7 cellular contexts compared by ENCODE assay signal in the genomic region with DNA sequence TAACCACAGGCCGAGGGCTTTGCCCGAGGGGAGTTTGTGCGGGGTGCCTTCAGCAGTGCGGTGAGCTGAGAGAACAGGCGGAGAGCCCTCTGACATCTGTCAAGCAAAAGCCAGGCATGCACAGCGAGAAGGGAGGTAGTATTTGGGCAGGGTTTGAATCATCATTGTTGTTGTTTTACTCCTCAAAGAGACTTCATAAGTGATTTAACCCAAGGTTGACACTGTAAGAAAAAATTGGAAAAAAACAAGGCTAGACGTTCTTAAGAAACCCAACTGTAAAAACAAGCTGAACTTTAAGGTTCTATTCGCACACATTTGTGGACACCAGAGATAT. TPM values are rescaled to one million over a fixed set of nuclear protein-coding genes. Genes with fewer than 3 reads are reported as not detected.
DNase-seq lines count a peak whose midpoint lies in the region; ATAC-seq and TF ChIP-seq lines count a peak whose summit lies in the region.

No MANE protein-coding gene starts in this region.

- H3K36me3 ChIP-seq in GM23248 (ENCODE audit: low read depth): no peaks in the 10 kb centered on the region
- H3K36me3 ChIP-seq in PC-9 (ENCODE audit: low read depth): no peaks in the 10 kb centered on the region
- no peaks in the 10 kb centered on the region for H3K36me3 ChIP-seq in skeletal muscle satellite cell (ENCODE audit: insufficient read depth, low read length)

- H3K27ac ChIP-seq in GM23248 (no peak overlapping the region), PC-9 (no peak overlapping the region)

- WGBS in GM23248 (ENCODE audit: low coverage in 1 of 2, low lambda C conversion rate in 2 of 2, missing lambda C conversion rate in 2 of 2), 2 experiments: 17 to 22% methylated on average over 8 of the region's 8 CpGs

- in situ Hi-C loops in GM23248 (cut with MboI): no loop called here

- no peaks in the 10 kb centered on the region for H4K20me1 ChIP-seq in GM23248 (ENCODE audit: insufficient read depth)
- H4K20me1 ChIP-seq in PC-9 (ENCODE audit: insufficient read depth): no peaks in the 10 kb centered on the region

- H3K9me3 ChIP-seq in GM23248 (ENCODE audit: low read depth): no peaks in the 10 kb centered on the region
- H3K9me3 ChIP-seq in PC-9 (ENCODE audit: insufficient read depth, low read depth): no peaks in the 10 kb centered on the region
- H3K9me3 ChIP-seq in skeletal muscle satellite cell (replicated peaks; ENCODE audit: low read length): no peaks in the 10 kb centered on the region

- H3K4me2 ChIP-seq in GM23248 (ENCODE audit: unreplicated experiment) (peak overlapping the region; percentile 96), PC-9 (peak overlapping the region; percentile 94), skeletal muscle satellite cell (ENCODE audit: low read length) (peak overlapping the region; percentile 95)

- no peak for TF ChIP-seq CTCF in PC-9 (conservative IDR thresholded peaks at IDR 0.05)
- no peak for TF ChIP-seq CTCF in fibroblast of villous mesenchyme (IDR thresholded peaks at IDR 0.05; ENCODE audit: insufficient read depth, low read depth, low read length)

- POLR2A ChIA-PET in PC-9 (lab: Charles Lee; ENCODE audit: unreplicated experiment): no interaction called here

- H3K9ac ChIP-seq in GM23248: no peak overlapping the region
- H3K9ac ChIP-seq in skeletal muscle satellite cell (ENCODE audit: low read depth, low read length): no peak overlapping the region

- H3K4me1 ChIP-seq in GM23248 (ENCODE audit: insufficient read depth): no peaks in the 10 kb centered on the region
- H3K4me1 ChIP-seq in PC-9 (replicated peaks; ENCODE audit: insufficient read depth): no peaks in the 10 kb centered on the region
- H3K4me1 ChIP-seq in skeletal muscle satellite cell (ENCODE audit: control insufficient read depth, insufficient read depth, low read length): peaks cover 9% of the 10 kb centered on the region

- BruUV-seq in PC-9 (replicated peaks; lab: Mats Ljungman, UMichigan): TSS peak; percentile 50

- H3K27me3 ChIP-seq in GM23248 (replicated peaks; ENCODE audit: insufficient read depth) (peaks cover 15% of the 10 kb centered on the region; the same call in 1 of the 2 replicates), PC-9 (ENCODE audit: insufficient read depth, low read depth) (no peaks in the 10 kb centered on the region), skeletal muscle satellite cell (ENCODE audit: control insufficient read depth, insufficient read depth, low read length) (peaks cover 16% of the 10 kb centered on the region)

- intact Hi-C loops in PC-9 (cut with micrococcal nuclease; ENCODE audit: unreplicated experiment): loop anchor here (10.0 kb wide), 1 partner anchor 279 kb away; no protein-coding TSS in a partner anchor

- no peaks in the 10 kb centered on the region for H3K79me2 ChIP-seq in GM23248 (ENCODE audit: insufficient read depth)
- H3K79me2 ChIP-seq in PC-9 (ENCODE audit: low read depth): no peaks in the 10 kb centered on the region

- CTCF ChIA-PET in PC-9 (lab: Charles Lee): no interaction called here

- H3K4me3 ChIP-seq in GM23248 (peak overlapping the region; percentile 76), PC-9 (peak overlapping the region; percentile 77; the same call in 1 of the 2 replicates), fibroblast of villous mesenchyme (ENCODE audit: low read depth, low read length) (peak overlapping the region; percentile 59), skeletal muscle satellite cell (ENCODE audit: low read length) (peak overlapping the region; percentile 86)

- no peak for DNase-seq in GM23248
- no peak for DNase-seq in PC-9
- no peak for DNase-seq in fibroblast of villous mesenchyme (ENCODE audit: low read depth)
- no peak for DNase-seq in NCI-H446 (lab: John Stamatoyannopoulos, UW)

- H3F3A ChIP-seq in GM23248 (ENCODE audit: insufficient read depth) (no peaks in the 10 kb centered on the region), PC-9 (ENCODE audit: insufficient read depth, low read depth) (no peaks in the 10 kb centered on the region)

- H2AFZ ChIP-seq in GM23248: peak overlapping the region; percentile 80
- no peak overlapping the region for H2AFZ ChIP-seq in PC-9

- ATAC-seq in GM21717 (IDR thresholded peaks at IDR 0.05; ENCODE audit: unreplicated experiment) (no peak), HG03280 (IDR thresholded peaks at IDR 0.05; ENCODE audit: unreplicated experiment) (no peak)

- H3K9me2 ChIP-seq in GM23248 (ENCODE audit: insufficient read depth): no peaks in the 10 kb centered on the region
- H3K9me2 ChIP-seq in PC-9 (ENCODE audit: insufficient read depth): no peaks in the 10 kb centered on the region; the same call in 1 of the 2 replicates

RNA-seq across cellular contexts. Expression of gene ADAM22, which starts 1.3 kb away (rescaled TPM):
- total RNA-seq in GM23248 (2014; rRNA removed; shearing (Covaris generic)): 0.54 TPM in 1 of 2 replicates, not detected in the other
- 0.09 TPM in 1 of 2 replicates, not detected in the other for polyA plus RNA-seq in GM23248 (2016; fragmentation: Nextera tagmentation; extraction: Ambion mirVana)
- total RNA-seq in PC-9 (2021) (13.0 and 14.0 TPM in 2 replicates), fibroblast of villous mesenchyme (0.64 and 1.3 TPM in 2 replicates)
- total RNA-seq in skeletal muscle satellite cell (2012; rRNA removed): under 0.01 and 0.25 TPM in 2 replicates

RNA-seq across cellular contexts. Expression of gene DBF4, which starts 59.0 kb away (rescaled TPM):
- 7.7 and 26.2 TPM in 2 replicates for total RNA-seq in GM23248 (2014; rRNA removed; shearing (Covaris generic))
- polyA plus RNA-seq in GM23248 (2016; fragmentation: Nextera tagmentation; extraction: Ambion mirVana): 14.7 and 15.5 TPM in 2 replicates
- 47.9 and 52.7 TPM in 2 replicates for total RNA-seq in PC-9 (2021)
- total RNA-seq in fibroblast of villous mesenchyme: 20.6 and 31.1 TPM in 2 replicates
- 30.8 and 34.0 TPM in 2 replicates for total RNA-seq in skeletal muscle satellite cell (2012; rRNA removed)

RNA-seq across cellular contexts. Expression of gene SLC25A40, which starts 59.2 kb away (rescaled TPM):
- total RNA-seq in GM23248 (2014; rRNA removed; shearing (Covaris generic)): 4.2 and 19.0 TPM in 2 replicates
- 6.3 and 7.0 TPM in 2 replicates for polyA plus RNA-seq in GM23248 (2016; fragmentation: Nextera tagmentation; extraction: Ambion mirVana)
- total RNA-seq in PC-9 (2021) (33.5 and 47.7 TPM in 2 replicates), fibroblast of villous mesenchyme (8.4 and 13.8 TPM in 2 replicates)
- 5.6 and 9.2 TPM in 2 replicates for total RNA-seq in skeletal muscle satellite cell (2012; rRNA removed)
